Comparison of ENCODE assay signal across 8 cellular contexts in genomic region chr7:36152756-36153570, GRCh38. TPM values are rescaled to one million over a fixed set of nuclear protein-coding genes. Genes with fewer than 3 reads are reported as not detected.
DNase-seq lines count a peak whose midpoint lies in the region; ATAC-seq and TF ChIP-seq lines count a peak whose summit lies in the region.

EEPD1 (plus strand) TSS chr7:36153254; CDS start chr7:36154325, 1,071 bp downstream.

- under 1% methylated on average over 60 of the region's 88 CpGs for WGBS in hepatocyte (ENCODE audit: low lambda C conversion rate, missing lambda C conversion rate)
- 0% methylated on average over 79 to 88 of the region's 88 CpGs for WGBS in aorta, 2 donors

- H3K27ac ChIP-seq in hepatocyte (peak within 1 kb of the TSS; percentile 77), aorta (ENCODE audit: low read depth in 1 of 2, low read length in 2 of 2) (peak within 1 kb of the TSS; percentile 3 to 80)

- H3K9me3 ChIP-seq in hepatocyte (ENCODE audit: low read depth) (no peaks in the 10 kb centered on the region), aorta (ENCODE audit: control insufficient read depth, low read length) (no peaks in the 10 kb centered on the region)

- intact Hi-C loops in aorta (cut with DNase I), result loop anchor here in 1 of 2 donors (1.0 to 5.0 kb wide), 4 partner anchors 36 to 166 kb away; no protein-coding TSS in a partner anchor

- no peaks in the 10 kb centered on the region for H4K20me1 ChIP-seq in hepatocyte (ENCODE audit: insufficient read depth, poor library complexity, severe bottlenecking)

- in situ Hi-C loops in astrocyte of the spinal cord (cut with HindIII; ENCODE audit: low sequenced_read_pairs), result no loop called here

- H3K36me3 ChIP-seq in hepatocyte (replicated peaks; ENCODE audit: insufficient read depth, low read depth) (no peaks in the 10 kb centered on the region), aorta (ENCODE audit: control insufficient read depth in 1 of 2, insufficient read depth in 2 of 2, low read length in 1 of 2) (no peaks in the 10 kb centered on the region)

- H3K4me1 ChIP-seq in hepatocyte (ENCODE audit: insufficient read depth) (peaks cover 29% of the 10 kb centered on the region), aorta (ENCODE audit: control insufficient read depth in 1 of 2, insufficient read depth in 2 of 2, low read length in 2 of 2) (peaks cover 0 to 4% of the 10 kb centered on the region in 2 donors)

- peak within 1 kb of the TSS; percentile 77 for H2AFZ ChIP-seq in hepatocyte

- H3K4me3 ChIP-seq in astrocyte of the spinal cord (ENCODE audit: low read depth, low read length), result peak within 1 kb of the TSS; percentile 54
- peak within 1 kb of the TSS; percentile 90 for H3K4me3 ChIP-seq in hepatocyte
- H3K4me3 ChIP-seq in aorta (ENCODE audit: low read length in 2 of 2), result peak within 1 kb of the TSS; percentile 79 to 90

- TF ChIP-seq CTCF in astrocyte of the spinal cord (IDR thresholded peaks at IDR 0.05; ENCODE audit: low read depth, low read length) (no peak), hepatocyte (IDR thresholded peaks at IDR 0.05; ENCODE audit: poor library complexity) (no peak)

- H3K9me2 ChIP-seq in hepatocyte (replicated peaks; ENCODE audit: insufficient read depth), result no peaks in the 10 kb centered on the region

- peak within 1 kb of the TSS; percentile 95 for H3K4me2 ChIP-seq in hepatocyte

- H3K79me2 ChIP-seq in hepatocyte, result peaks cover 40% of the 10 kb centered on the region

- ATAC-seq in GM18508 (IDR thresholded peaks at IDR 0.05; ENCODE audit: insufficient read depth, unreplicated experiment), result peak; percentile 84
- ATAC-seq in HG03025 (IDR thresholded peaks at IDR 0.05; ENCODE audit: low FRiP score, unreplicated experiment), result peak; percentile 98
- peak; percentile 98 for ATAC-seq in aorta (ENCODE audit: low FRiP score)

- DNase-seq in NCI-H2029 treated with DMSO at 0.1 percent for 48 hours (lab: John Stamatoyannopoulos, UW) (peak; percentile 97), T1000 (lab: John Stamatoyannopoulos, UW) (peak; percentile 99), astrocyte of the spinal cord (ENCODE audit: low read depth, low spot score) (peak; percentile 100), hepatocyte (ENCODE audit: low spot score) (peak; percentile 100), renal cortical epithelial cell (ENCODE audit: low read depth) (peak; percentile 93), aorta (peak; percentile 100)

- no peaks in the 10 kb centered on the region for H3K27me3 ChIP-seq in hepatocyte
- H3K27me3 ChIP-seq in aorta (ENCODE audit: control insufficient read depth in 1 of 2, insufficient read depth in 2 of 2, low read length in 1 of 2), result no peaks in the 10 kb centered on the region

RNA-seq across cellular contexts. Expression of gene EEPD1, which starts in this region (rescaled TPM):
- 7.7 and 8.8 TPM in 2 replicates for total RNA-seq in hepatocyte
- polyA plus RNA-seq in hepatocyte, result 13.5 and 14.2 TPM in 2 replicates
- total RNA-seq in renal cortical epithelial cell, result 3.6 and 3.7 TPM in 2 replicates
- total RNA-seq in aorta, result 10 to 100 TPM; 14.4 to 15.4 TPM
- polyA plus RNA-seq in aorta, result 100 to 1,000 TPM in 1 of 2 donors, 10 to 100 TPM in 1; 12.4 to 100 TPM

Comparison
In these comparisons a context has a peak if more than half of its experiments do, and no peak if none do; other contexts are left out.
1. Peak in every context shown above with its lines: DNase-seq, ATAC-seq, H3K4me3 ChIP-seq and H3K27ac ChIP-seq.